24 cellular contexts compared by ENCODE assay signal in the genomic region with DNA sequence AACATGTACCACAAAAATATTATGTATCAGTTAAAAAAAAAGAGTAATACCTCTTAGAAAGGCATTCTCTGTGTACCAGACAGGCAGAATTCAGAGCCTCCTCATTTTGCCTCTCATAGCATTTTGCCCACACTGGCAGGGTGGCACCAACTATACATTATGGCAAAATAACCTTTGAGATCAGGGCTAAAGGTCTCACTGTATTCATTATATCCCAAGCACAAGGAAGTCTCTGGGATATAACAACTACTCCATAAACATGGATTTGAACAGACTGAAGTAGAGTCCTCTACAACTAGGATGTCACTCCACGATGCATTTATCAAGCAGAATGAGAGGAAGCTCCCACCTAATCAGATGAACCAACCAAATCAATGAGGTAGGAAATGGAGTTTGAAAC.
"Had no signal": no experiment of that assay in that cellular context is flagged by ENCODE, and none has a peak within 500 bp of the region (broad histone marks: within the 10 kb centered on the region; RNA-seq: fewer than 3 reads in every experiment).

No MANE protein-coding gene starts in this region.

- H3K27me3 ChIP-seq: MG63, SJSA1 had no signal

- H3K27ac ChIP-seq: SJSA1, SK-N-MC had no signal

- H3K4me1 ChIP-seq: SJSA1 had no signal

- DNase-seq: IMR-90, Karpas-422, KG1, MG63, NCI-H1092, NCI-H1105 treated with DMSO at 0.1 percent for 48 hours, NCI-H1417 treated with DMSO at 0.1 percent for 48 hours, NCI-H146, NCI-H187, NCI-H2029, NCI-H2081 treated with DMSO at 0.1 percent for 48 hours, NCI-H2171, NCI-H226, NCI-H446, NCI-H510A, NCI-H524 treated with DMSO at 0.1 percent for 48 hours, NCI-H69, NCI-H774, Right ventricle myocardium superior, RPMI8226, SIG-M5 had no signal

- FAIRE-seq: RCC 7860 had no signal

- H3K9me3 ChIP-seq: MG63, SJSA1 had no signal

- H3K4me3 ChIP-seq: MG63, SJSA1, SK-N-MC had no signal
